8 cellular contexts compared by ENCODE assay signal in genomic region chr13:33676045-33676699, GRCh38.
DNase-seq lines count a peak whose midpoint lies in the region; ATAC-seq and TF ChIP-seq lines count a peak whose summit lies in the region.

No MANE protein-coding gene starts in this region.

- H2AFZ ChIP-seq in mammary epithelial cell (ENCODE audit: low read depth, low read length) (peak overlapping the region; percentile 94), mesenchymal stem cell (ENCODE audit: low read depth, low read length) (no peak overlapping the region)

- H3K27ac Mint-ChIP-seq in natural killer cell treated with Interleukin-12 subunit alpha and Interleukin-12 subunit beta and Interleukin-15 and Interleukin-18, amount 100 ng/mL, for 72 hours: peak overlapping the region in 1 of 2 donors; percentile 56
- H3K27ac Mint-ChIP-seq in natural killer cell (no peak overlapping the region), T-helper 17 cell (no peak overlapping the region)

- H3K79me2 ChIP-seq in mammary epithelial cell (ENCODE audit: insufficient read depth, low read length): no peaks in the 10 kb centered on the region

- no peak for ATAC-seq in natural killer cell treated with Interleukin-12 subunit alpha and Interleukin-12 subunit beta and Interleukin-15 and Interleukin-18, amount 100 ng/mL, for 72 hours
- ATAC-seq in natural killer cell: no peak
- ATAC-seq in T-helper 17 cell: no peak

- TF ChIP-seq CTCF in natural killer cell (IDR thresholded peaks at IDR 0.05) (no peak), mammary epithelial cell (conservative IDR thresholded peaks at IDR 0.05 in 1 of 2, IDR thresholded peaks at IDR 0.05 in 1 of 2; ENCODE audit: extremely low read depth in 1 of 2, insufficient read depth in 1 of 2, low read depth in 1 of 2, low read length in 2 of 2) (no peak)

- H3K4me2 ChIP-seq in mammary epithelial cell (ENCODE audit: insufficient read depth, low read depth, low read length) (peak overlapping the region; percentile 82), mesenchymal stem cell (ENCODE audit: low read length, poor library complexity, severe bottlenecking) (no peak overlapping the region)

- H3K4me3 ChIP-seq in mammary epithelial cell (replicated peaks in 1 of 3; ENCODE audit: insufficient read depth in 1 of 3, low read depth in 2 of 3, low read length in 3 of 3): peak overlapping the region; percentile 19 to 27 (median 21)
- H3K4me3 ChIP-seq in mesenchymal stem cell (ENCODE audit: insufficient read depth in 1 of 2, low read depth in 1 of 2, low read length in 2 of 2): peak overlapping the region in 1 of 2 experiments; percentile 78
- H3K4me3 ChIP-seq in effector memory CD4-positive, alpha-beta T cell (ENCODE audit: insufficient read depth, low read depth, low read length, poor library complexity, severe bottlenecking): no peak overlapping the region

- no peaks in the 10 kb centered on the region for H4K20me1 ChIP-seq in mammary epithelial cell (ENCODE audit: insufficient read depth, low read length)

- peak overlapping the region; percentile 10 for H3K4me3 Mint-ChIP-seq in natural killer cell treated with Interleukin-12 subunit alpha and Interleukin-12 subunit beta and Interleukin-15 and Interleukin-18, amount 100 ng/mL, for 72 hours
- H3K4me3 Mint-ChIP-seq in natural killer cell: no peak overlapping the region
- H3K4me3 Mint-ChIP-seq in T-helper 17 cell: no peak overlapping the region

- in situ Hi-C loops in mammary epithelial cell (cut with MboI; ENCODE audit: low sequenced_read_pairs in 2 of 2): no loop called here

- H3K36me3 ChIP-seq in mammary epithelial cell (ENCODE audit: insufficient read depth, low read length) (no peaks in the 10 kb centered on the region), mesenchymal stem cell (ENCODE audit: control insufficient read depth in 1 of 2, insufficient read depth in 2 of 2, low read depth in 1 of 2, low read length in 2 of 2) (no peaks in the 10 kb centered on the region)
- H3K36me3 ChIP-seq in effector memory CD4-positive, alpha-beta T cell (ENCODE audit: control insufficient read depth, insufficient read depth, low read length): no peaks in the 10 kb centered on the region

- H3K4me1 ChIP-seq in mammary epithelial cell (ENCODE audit: insufficient read depth, low read length) (peaks cover 10% of the 10 kb centered on the region), mesenchymal stem cell (ENCODE audit: control insufficient read depth, insufficient read depth, low read depth, low read length) (peaks cover 4% of the 10 kb centered on the region)
- H3K4me1 ChIP-seq in effector memory CD4-positive, alpha-beta T cell (ENCODE audit: control insufficient read depth, insufficient read depth, low read length, poor library complexity, severe bottlenecking): peaks cover 7% of the 10 kb centered on the region

- no peaks in the 10 kb centered on the region for H3K27me3 Mint-ChIP-seq in natural killer cell treated with Interleukin-12 subunit alpha and Interleukin-12 subunit beta and Interleukin-15 and Interleukin-18, amount 100 ng/mL, for 72 hours
- H3K27me3 Mint-ChIP-seq in natural killer cell (ENCODE audit: low read depth in 2 of 2): no peaks in the 10 kb centered on the region
- no peaks in the 10 kb centered on the region for H3K27me3 Mint-ChIP-seq in T-helper 17 cell

- no peak overlapping the region for H3K18ac ChIP-seq in mesenchymal stem cell (ENCODE audit: low read depth in 1 of 2, low read length in 2 of 2)

- H3K9me3 Mint-ChIP-seq in natural killer cell treated with Interleukin-12 subunit alpha and Interleukin-12 subunit beta and Interleukin-15 and Interleukin-18, amount 100 ng/mL, for 72 hours: peaks cover 2% of the 10 kb centered on the region
- no peaks in the 10 kb centered on the region for H3K9me3 Mint-ChIP-seq in natural killer cell

- no peak overlapping the region for H3K4ac ChIP-seq in mesenchymal stem cell (ENCODE audit: low read depth in 1 of 2, low read length in 2 of 2)

- H3K27me3 ChIP-seq in mammary epithelial cell (ENCODE audit: insufficient read depth, low read length) (no peaks in the 10 kb centered on the region), mesenchymal stem cell (ENCODE audit: control insufficient read depth in 1 of 2, insufficient read depth in 1 of 2, low read length in 2 of 2) (no peaks in the 10 kb centered on the region)
- H3K27me3 ChIP-seq in effector memory CD4-positive, alpha-beta T cell (replicated peaks; ENCODE audit: control insufficient read depth, insufficient read depth, low read length, poor library complexity, severe bottlenecking): no peaks in the 10 kb centered on the region

- no peak overlapping the region for H2BK5ac ChIP-seq in mesenchymal stem cell (ENCODE audit: low read depth, low read length, poor library complexity, severe bottlenecking)

- H3K9me3 ChIP-seq in mammary epithelial cell (replicated peaks; ENCODE audit: insufficient read depth, low read length) (peaks cover 2% of the 10 kb centered on the region), mesenchymal stem cell (ENCODE audit: control insufficient read depth, low read length) (no peaks in the 10 kb centered on the region), T-helper 17 cell (ENCODE audit: control insufficient read depth, low read length, poor library complexity, severe bottlenecking) (no peaks in the 10 kb centered on the region)
- H3K9me3 ChIP-seq in effector memory CD4-positive, alpha-beta T cell (ENCODE audit: control insufficient read depth, low read length): no peaks in the 10 kb centered on the region

- CTCF ChIA-PET in mammary epithelial cell (lab: Charles Lee; ENCODE audit: low non-redundant PET): no interaction called here

- no peaks in the 10 kb centered on the region for H3K36me3 Mint-ChIP-seq in natural killer cell treated with Interleukin-12 subunit alpha and Interleukin-12 subunit beta and Interleukin-15 and Interleukin-18, amount 100 ng/mL, for 72 hours
- no peaks in the 10 kb centered on the region for H3K36me3 Mint-ChIP-seq in natural killer cell
- no peaks in the 10 kb centered on the region for H3K36me3 Mint-ChIP-seq in T-helper 17 cell (ENCODE audit: low read depth)

- no peak overlapping the region for H2AK5ac ChIP-seq in mesenchymal stem cell (ENCODE audit: low read length, severe bottlenecking)

- H2BK12ac ChIP-seq in mesenchymal stem cell (ENCODE audit: low read length in 2 of 2): no peak overlapping the region

- peaks cover 7 to 28% of the 10 kb centered on the region in 2 donors for H3K4me1 Mint-ChIP-seq in natural killer cell treated with Interleukin-12 subunit alpha and Interleukin-12 subunit beta and Interleukin-15 and Interleukin-18, amount 100 ng/mL, for 72 hours (ENCODE audit: low read depth in 2 of 2)
- peaks cover 0 to 11% of the 10 kb centered on the region in 2 donors for H3K4me1 Mint-ChIP-seq in natural killer cell
- peaks cover 13% of the 10 kb centered on the region for H3K4me1 Mint-ChIP-seq in T-helper 17 cell

- no peak overlapping the region for H3K27ac ChIP-seq in mammary epithelial cell (ENCODE audit: insufficient read depth, low read depth, low read length)
- H3K27ac ChIP-seq in mesenchymal stem cell (ENCODE audit: low read length, poor library complexity, severe bottlenecking): no peak overlapping the region
- no peak overlapping the region for H3K27ac ChIP-seq in effector memory CD4-positive, alpha-beta T cell (ENCODE audit: insufficient read depth, low read length, poor library complexity, severe bottlenecking)

- H4K91ac ChIP-seq in mesenchymal stem cell (ENCODE audit: low read length): no peak overlapping the region

- intact Hi-C loops in natural killer cell (cut with micrococcal nuclease): no loop called here
- intact Hi-C loops in mammary epithelial cell (cut with micrococcal nuclease): no loop called here

- H3K9ac ChIP-seq in mammary epithelial cell (ENCODE audit: insufficient read depth, low read length) (no peak overlapping the region), mesenchymal stem cell (ENCODE audit: low read length) (peak overlapping the region; percentile 74)

- no peak overlapping the region for H4K8ac ChIP-seq in mesenchymal stem cell (ENCODE audit: low read length)

- no peaks in the 10 kb centered on the region for H3K79me1 ChIP-seq in mesenchymal stem cell (replicated peaks; ENCODE audit: low read length, poor library complexity, severe bottlenecking)

- no peak overlapping the region for H2BK120ac ChIP-seq in mesenchymal stem cell (ENCODE audit: low read depth, low read length)

- no peak overlapping the region for H3K14ac ChIP-seq in mesenchymal stem cell (ENCODE audit: low read length in 2 of 2)

- TF ChIP-seq POLR2A in erythroblast (IDR thresholded peaks at IDR 0.05; ENCODE audit: low read length): no peak

- DNase-seq in natural killer cell treated with Interleukin-12 subunit alpha and Interleukin-12 subunit beta and Interleukin-15 and Interleukin-18, amount 100 ng/mL, for 72 hours (ENCODE audit: low spot score): no peak
- DNase-seq in natural killer cell (no peak), mammary epithelial cell (no peak), mesenchymal stem cell (no peak), erythroblast (lab: John Stamatoyannopoulos, UW) (no peak), T-helper 17 cell (no peak)
- no peak for DNase-seq in effector CD4-positive, alpha-beta T cell
- no peak for DNase-seq in effector memory CD4-positive, alpha-beta T cell

- 5% methylated on average over 11 of the region's 11 CpGs for WGBS in mammary epithelial cell (ENCODE audit: low coverage, missing lambda C conversion rate)
- 79% methylated on average over 10 of the region's 11 CpGs for WGBS in mesenchymal stem cell

- no TSS peak for BruUV-seq in mammary epithelial cell (replicated peaks; lab: Mats Ljungman, UMichigan)

- H3K23ac ChIP-seq in mesenchymal stem cell (ENCODE audit: low read length in 2 of 2): no peak overlapping the region

- dilution Hi-C loops in mammary epithelial cell (cut with HindIII; ENCODE audit: low sequenced_read_pairs): no loop called here

- no peak overlapping the region for H2BK15ac ChIP-seq in mesenchymal stem cell (ENCODE audit: low read depth, poor library complexity, severe bottlenecking)
